22 cellular contexts compared by ENCODE assay signal in the genomic region with DNA sequence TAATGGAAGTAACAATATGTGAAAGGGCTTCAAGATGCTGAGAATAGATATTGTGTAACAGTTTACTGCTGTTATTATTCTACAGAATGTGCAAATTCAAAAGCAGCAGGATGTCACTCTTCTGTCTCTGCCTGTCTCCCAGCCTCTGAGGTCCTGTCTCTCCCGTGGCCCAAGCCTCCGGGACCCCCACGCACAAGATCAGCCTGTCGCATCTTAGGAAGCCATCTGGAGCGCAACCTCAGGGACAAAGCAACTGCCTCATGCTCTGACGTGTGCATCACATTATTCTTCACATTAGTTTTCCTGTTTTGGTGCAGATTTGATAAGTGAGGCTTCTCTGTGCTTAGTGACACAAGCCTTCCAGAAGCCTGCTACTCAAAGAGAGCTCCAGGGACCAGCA. TPM values are rescaled to one million over a fixed set of nuclear protein-coding genes. Genes with fewer than 3 reads are reported as not detected.
DNase-seq lines count a peak whose midpoint lies in the region; ATAC-seq and FAIRE-seq lines count a peak whose summit lies in the region.
"Had no signal": no experiment of that assay in that cellular context is flagged by ENCODE, and none has a peak within 500 bp of the region (broad histone marks: within the 10 kb centered on the region; RNA-seq: fewer than 3 reads in every experiment).

No MANE protein-coding gene starts in this region.

- H3K4me3 ChIP-seq in neuron (ENCODE audit: low read length): no peak overlapping the region
- no peak overlapping the region for H3K4me3 ChIP-seq in CD4-positive, alpha-beta memory T cell (ENCODE audit: low read length in 2 of 2)
- H3K4me3 ChIP-seq: A549; BLaER1 treated with 17β-estradiol and CSF1 and Interleukin-3, amounts not matched to agents 10 nM and 100 nM had no signal

- POLR2A ChIA-PET in CD4-positive, alpha-beta memory T cell (lab: Charles Lee; ENCODE audit: partially characterized antibody): no interaction called here

- intact Hi-C loops in activated CD4-positive, alpha-beta T cell treated with anti-CD3 and anti-CD28 coated beads, Interleukin-2, amount 10 ng/mL, durations not matched to agents 24 days and 14 days (cut with micrococcal nuclease): no loop called here
- intact Hi-C loops in dendritic cell treated with granulocyte-macrophage colony-stimulating factor and Interleukin-4, amounts not matched to agents 40 ng/mL and 50 ng/mL, for 4 days (cut with micrococcal nuclease): no loop called here
- intact Hi-C loops in CD4-positive, alpha-beta memory T cell (cut with micrococcal nuclease): no loop called here

- H3K9me3 Mint-ChIP-seq in activated CD4-positive, alpha-beta T cell treated with anti-CD3 and anti-CD28 coated beads, Interleukin-2, amount 10 ng/mL, durations not matched to agents 24 days and 14 days: no peaks in the 10 kb centered on the region
- H3K9me3 Mint-ChIP-seq in dendritic cell treated with granulocyte-macrophage colony-stimulating factor and Interleukin-4, amounts not matched to agents 40 ng/mL and 50 ng/mL, for 4 days: no peaks in the 10 kb centered on the region
- no peaks in the 10 kb centered on the region for H3K9me3 Mint-ChIP-seq in CD4-positive, alpha-beta memory T cell
- H3K9me3 Mint-ChIP-seq: CD4-positive, alpha-beta T cell; CD8-positive, alpha-beta memory T cell had no signal

- no peak for ATAC-seq in GM19467 (IDR thresholded peaks at IDR 0.05; ENCODE audit: unreplicated experiment)
- ATAC-seq: A549 had no signal

- no peaks in the 10 kb centered on the region for H3K9me3 ChIP-seq in neuron (ENCODE audit: low read length)
- H3K9me3 ChIP-seq in CD4-positive, alpha-beta memory T cell (ENCODE audit: control insufficient read depth in 1 of 2, low read length in 2 of 2): no peaks in the 10 kb centered on the region
- H3K9me3 ChIP-seq: A549; BLaER1 treated with 17β-estradiol and CSF1 and Interleukin-3, amounts not matched to agents 10 nM and 100 nM had no signal

- H3K36me3 ChIP-seq in neuron (ENCODE audit: insufficient read depth, low read length): no peaks in the 10 kb centered on the region
- H3K36me3 ChIP-seq in CD4-positive, alpha-beta memory T cell (ENCODE audit: insufficient read depth, low read length): no peaks in the 10 kb centered on the region
- H3K36me3 ChIP-seq: BLaER1 treated with 17β-estradiol and CSF1 and Interleukin-3, amounts not matched to agents 10 nM and 100 nM had no signal

- H3K4me1 Mint-ChIP-seq in activated CD4-positive, alpha-beta T cell treated with anti-CD3 and anti-CD28 coated beads, Interleukin-2, amount 10 ng/mL, durations not matched to agents 24 days and 14 days: no peaks in the 10 kb centered on the region
- H3K4me1 Mint-ChIP-seq in dendritic cell treated with granulocyte-macrophage colony-stimulating factor and Interleukin-4, amounts not matched to agents 40 ng/mL and 50 ng/mL, for 4 days (ENCODE audit: low read depth): peaks cover 36% of the 10 kb centered on the region
- H3K4me1 Mint-ChIP-seq in CD4-positive, alpha-beta memory T cell: no peaks in the 10 kb centered on the region
- H3K4me1 Mint-ChIP-seq: CD8-positive, alpha-beta memory T cell had no signal

- CTCF ChIA-PET in CD4-positive, alpha-beta memory T cell (lab: Charles Lee; ENCODE audit: partially characterized antibody): no interaction called here

- peaks cover 3% of the 10 kb centered on the region for H3K4me1 ChIP-seq in neuron (ENCODE audit: insufficient read depth, low read length)
- H3K4me1 ChIP-seq in CD4-positive, alpha-beta memory T cell (ENCODE audit: insufficient read depth, low read length): no peaks in the 10 kb centered on the region
- H3K4me1 ChIP-seq: A549 had no signal

- no peak overlapping the region for H3K27ac Mint-ChIP-seq in activated CD4-positive, alpha-beta T cell treated with anti-CD3 and anti-CD28 coated beads, Interleukin-2, amount 10 ng/mL, durations not matched to agents 24 days and 14 days
- H3K27ac Mint-ChIP-seq in dendritic cell treated with granulocyte-macrophage colony-stimulating factor and Interleukin-4, amounts not matched to agents 40 ng/mL and 50 ng/mL, for 4 days: peak overlapping the region; percentile 19
- no peak overlapping the region for H3K27ac Mint-ChIP-seq in CD4-positive, alpha-beta memory T cell
- H3K27ac Mint-ChIP-seq: B cell; CD4-positive, alpha-beta T cell; CD8-positive, alpha-beta memory T cell had no signal

- no peaks in the 10 kb centered on the region for H3K36me3 Mint-ChIP-seq in activated CD4-positive, alpha-beta T cell treated with anti-CD3 and anti-CD28 coated beads, Interleukin-2, amount 10 ng/mL, durations not matched to agents 24 days and 14 days (ENCODE audit: low read depth)
- no peaks in the 10 kb centered on the region for H3K36me3 Mint-ChIP-seq in dendritic cell treated with granulocyte-macrophage colony-stimulating factor and Interleukin-4, amounts not matched to agents 40 ng/mL and 50 ng/mL, for 4 days (ENCODE audit: low read depth)
- H3K36me3 Mint-ChIP-seq in CD4-positive, alpha-beta memory T cell: no peaks in the 10 kb centered on the region
- H3K36me3 Mint-ChIP-seq: CD8-positive, alpha-beta memory T cell had no signal

- H3K27me3 Mint-ChIP-seq in activated CD4-positive, alpha-beta T cell treated with anti-CD3 and anti-CD28 coated beads, Interleukin-2, amount 10 ng/mL, durations not matched to agents 24 days and 14 days: peaks cover 7% of the 10 kb centered on the region
- H3K27me3 Mint-ChIP-seq in dendritic cell treated with granulocyte-macrophage colony-stimulating factor and Interleukin-4, amounts not matched to agents 40 ng/mL and 50 ng/mL, for 4 days: no peaks in the 10 kb centered on the region
- H3K27me3 Mint-ChIP-seq in CD4-positive, alpha-beta memory T cell: peaks cover 6% of the 10 kb centered on the region in 2 donors

- FAIRE-seq in urothelium cell line (lab: Jason Lieb, UNC): peak; percentile 30
- FAIRE-seq: A549, G401.6, GM12891, GM19239 had no signal

- no peak overlapping the region for H3K4me3 Mint-ChIP-seq in activated CD4-positive, alpha-beta T cell treated with anti-CD3 and anti-CD28 coated beads, Interleukin-2, amount 10 ng/mL, durations not matched to agents 24 days and 14 days
- H3K4me3 Mint-ChIP-seq in dendritic cell treated with granulocyte-macrophage colony-stimulating factor and Interleukin-4, amounts not matched to agents 40 ng/mL and 50 ng/mL, for 4 days: no peak overlapping the region
- no peak overlapping the region for H3K4me3 Mint-ChIP-seq in CD4-positive, alpha-beta memory T cell
- H3K4me3 Mint-ChIP-seq: B cell; CD4-positive, alpha-beta T cell; CD8-positive, alpha-beta memory T cell had no signal

- H2AFZ ChIP-seq in neuron (ENCODE audit: low read depth, low read length): peak overlapping the region; percentile 8

- peak; percentile 32 for DNase-seq in activated CD4-positive, alpha-beta T cell treated with anti-CD3 and anti-CD28 coated beads, Interleukin-2, amount 10 ng/mL, durations not matched to agents 24 days and 14 days
- no peak for DNase-seq in activated CD4-positive, alpha-beta T cell treated with anti-CD3 and anti-CD28 coated beads, Interleukin-2, amount 50 U/mL, for 1 hour
- no peak for DNase-seq in urothelium cell line (ENCODE audit: low spot score)
- DNase-seq in CD4-positive, alpha-beta memory T cell: no peak
- DNase-seq in DMS114 treated with DMSO at 0.1 percent for 48 hours (lab: John Stamatoyannopoulos, UW; ENCODE audit: unreplicated experiment): no peak
- DNase-seq: CD4-positive, alpha-beta T cell; CD8-positive, alpha-beta memory T cell; COR-L47; DMS 273 treated with DMSO at 0.1 percent for 48 hours; DMS79 treated with DMSO at 0.1 percent for 48 hours; GF-D8 had no signal

- H3K27me3 ChIP-seq in neuron (ENCODE audit: insufficient read depth, low read length): no peaks in the 10 kb centered on the region
- no peaks in the 10 kb centered on the region for H3K27me3 ChIP-seq in CD4-positive, alpha-beta memory T cell (ENCODE audit: insufficient read depth, low read length)

- no peak overlapping the region for H3K27ac ChIP-seq in CD4-positive, alpha-beta memory T cell (ENCODE audit: low read depth, low read length)
- H3K27ac ChIP-seq: 22Rv1; A549; BLaER1 treated with 17β-estradiol and CSF1 and Interleukin-3, amounts not matched to agents 10 nM and 100 nM; C4-2B had no signal

RNA-seq across cellular contexts. Expression of gene C9orf72, which starts 46.5 kb away (rescaled TPM):
- total RNA-seq in activated CD4-positive, alpha-beta T cell treated with anti-CD3 and anti-CD28 coated beads, Interleukin-2, amount 10 ng/mL, durations not matched to agents 24 days and 14 days: 6.5 and 7.5 TPM in 2 replicates
- 10 to 100 TPM; 20.3 to 21.1 TPM for total RNA-seq in CD4-positive, alpha-beta memory T cell
- 10 to 100 TPM in 1 of 2 donors, 1 to 10 TPM in 1; 6.5 to 16.9 TPM for polyA plus RNA-seq in CD4-positive, alpha-beta memory T cell
